35 cellular contexts compared by ENCODE assay signal in the genomic region with DNA sequence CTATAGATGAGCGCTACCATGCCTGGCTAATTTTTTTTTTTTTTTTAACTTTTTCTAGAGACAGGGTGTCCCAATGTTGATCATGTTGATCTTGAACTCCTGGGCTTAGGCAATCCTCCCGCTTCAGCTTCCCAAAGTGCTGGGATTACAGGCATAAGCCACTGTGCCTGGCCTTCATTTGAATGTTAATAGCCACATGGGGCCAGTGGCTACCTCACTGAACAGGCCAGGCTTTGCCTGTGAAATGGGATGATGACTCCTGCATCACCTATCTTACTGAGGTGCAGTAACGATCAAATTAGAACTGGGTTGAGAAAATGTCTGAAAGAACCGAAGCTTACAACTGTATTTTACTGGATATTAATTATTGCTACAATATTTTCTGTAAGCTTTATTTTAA.
"Had no signal": no experiment of that assay in that cellular context is flagged by ENCODE, and none has a peak within 500 bp of the region (broad histone marks: within the 10 kb centered on the region; RNA-seq: fewer than 3 reads in every experiment).

No MANE protein-coding gene starts in this region.

- FAIRE-seq: frontal cortex had no signal

- DNase-seq: activated CD4-positive, alpha-beta memory T cell treated with anti-CD3 and anti-CD28 coated beads for 36 hours; activated CD4-positive, alpha-beta T cell treated with anti-CD3 and anti-CD28 coated beads for 36 hours; activated CD4-positive, alpha-beta T cell treated with anti-CD3 and anti-CD28 coated beads, Interleukin-2, amount 10 ng/mL, durations not matched to agents 24 days and 14 days; activated CD4-positive, CD25-positive, alpha-beta regulatory T cell; activated CD4-positive, CD25-positive, alpha-beta regulatory T cell treated with anti-CD3 and anti-CD28 coated beads, Interleukin-2, amount 50 U/mL, for 72 hours; activated CD8-positive, alpha-beta memory T cell treated with anti-CD3 and anti-CD28 coated beads, Interleukin-2, amount 10 ng/mL, durations not matched to agents 7 days and 5 days; activated CD8-positive, alpha-beta memory T cell treated with anti-CD3 and anti-CD28 coated beads, Interleukin-2, amount 50 U/mL, for 4 hours; activated CD8-positive, alpha-beta T cell treated with anti-CD3 and anti-CD28 coated beads, Interleukin-2, amount 10 ng/mL, durations not matched to agents 7 days and 5 days; activated effector memory CD4-positive, alpha-beta T cell treated with anti-CD3 and anti-CD28 coated beads, Interleukin-2, amount 50 U/mL, for 16 hours; activated naive CD4-positive, alpha-beta T cell treated with anti-CD3 and anti-CD28 coated beads for 36 hours; activated naive CD8-positive, alpha-beta T cell treated with anti-CD3 and anti-CD28 coated beads for 36 hours; activated T-cell treated with anti-CD3 and anti-CD28 coated beads, Interleukin-2, amount 50 U/mL, for 1 hour; activated T-cell treated with anti-CD3 and anti-CD28 coated beads, Interleukin-2, amount 50 U/mL, for 48 hours; central memory CD4-positive, alpha-beta T cell; cerebellar nuclear complex; dorsolateral prefrontal cortex; effector memory CD4-positive, alpha-beta T cell; endodermal cell; foreskin fibroblast; head of caudate nucleus; T-helper 17 cell; T1000; WERI-Rb-1 had no signal

- H3K4me3 ChIP-seq: ascending aorta, breast epithelium, cardiac muscle cell, coronary artery, dorsolateral prefrontal cortex had no signal

- H3K4me1 Mint-ChIP-seq: activated CD4-positive, alpha-beta T cell treated with anti-CD3 and anti-CD28 coated beads for 36 hours; activated CD4-positive, alpha-beta T cell treated with anti-CD3 and anti-CD28 coated beads, Interleukin-2, amount 10 ng/mL, durations not matched to agents 24 days and 14 days; activated CD8-positive, alpha-beta memory T cell treated with anti-CD3 and anti-CD28 coated beads, Interleukin-2, amount 10 ng/mL, durations not matched to agents 7 days and 5 days; activated naive CD4-positive, alpha-beta T cell treated with anti-CD3 and anti-CD28 coated beads, Interleukin-2, amount 50 U/mL, for 24 hours; activated naive CD8-positive, alpha-beta T cell treated with anti-CD3 and anti-CD28 coated beads for 36 hours; T-helper 17 cell had no signal

- H3K9me3 Mint-ChIP-seq: activated CD4-positive, alpha-beta memory T cell treated with anti-CD3 and anti-CD28 coated beads for 36 hours; activated CD4-positive, alpha-beta T cell treated with anti-CD3 and anti-CD28 coated beads, Interleukin-2, amount 10 ng/mL, durations not matched to agents 24 days and 14 days; activated naive CD4-positive, alpha-beta T cell treated with anti-CD3 and anti-CD28 coated beads for 36 hours; activated naive CD8-positive, alpha-beta T cell treated with anti-CD3 and anti-CD28 coated beads for 36 hours; activated T-helper 1 cell treated with anti-CD3 and anti-CD28 coated beads, Interleukin-12 subunit alpha, Interleukin-12 subunit beta, Interleukin-2, Interleukin-4 antibody, amounts not matched to agents 30 ng/mL and 10 ng/mL and 1 ng/mL, durations not matched to agents 14 hours and 24 hours and 36 hours; activated T-helper 2 cell treated with anti-CD3 and anti-CD28 coated beads, Interferon-gamma antibody, Interleukin-2, Interleukin-4, amounts not matched to agents 10 μg/mL and 5 μg/mL and 100 μg/mL, durations not matched to agents 14 hours and 24 hours and 36 hours; brain; dendritic cell treated with granulocyte-macrophage colony-stimulating factor and Interleukin-4, amounts not matched to agents 40 ng/mL and 50 ng/mL, for 4 days; endodermal cell; T-helper 2 cell treated with Interferon-gamma antibody and Interleukin-4, amounts not matched to agents 5 μg/mL and 100 μg/mL, for 36 hours had no signal

- H3K27ac Mint-ChIP-seq: activated CD4-positive, alpha-beta memory T cell treated with anti-CD3 and anti-CD28 coated beads for 36 hours; activated CD4-positive, alpha-beta T cell treated with anti-CD3 and anti-CD28 coated beads for 36 hours; activated CD4-positive, alpha-beta T cell treated with anti-CD3 and anti-CD28 coated beads, Interleukin-2, amount 10 ng/mL, durations not matched to agents 24 days and 14 days; activated CD8-positive, alpha-beta memory T cell treated with anti-CD3 and anti-CD28 coated beads, Interleukin-2, amount 10 ng/mL, durations not matched to agents 7 days and 5 days; activated CD8-positive, alpha-beta T cell treated with anti-CD3 and anti-CD28 coated beads, Interleukin-2, amount 10 ng/mL, durations not matched to agents 7 days and 5 days; activated naive CD4-positive, alpha-beta T cell treated with anti-CD3 and anti-CD28 coated beads for 36 hours; activated naive CD4-positive, alpha-beta T cell treated with anti-CD3 and anti-CD28 coated beads, Interleukin-2, amount 50 U/mL, for 24 hours; activated naive CD8-positive, alpha-beta T cell treated with anti-CD3 and anti-CD28 coated beads for 36 hours; activated T-helper 1 cell treated with anti-CD3 and anti-CD28 coated beads, Interleukin-12 subunit alpha, Interleukin-12 subunit beta, Interleukin-2, Interleukin-4 antibody, amounts not matched to agents 30 ng/mL and 10 ng/mL and 1 ng/mL, durations not matched to agents 14 hours and 24 hours and 36 hours; activated T-helper 2 cell treated with anti-CD3 and anti-CD28 coated beads, Interferon-gamma antibody, Interleukin-2, Interleukin-4, amounts not matched to agents 10 μg/mL and 5 μg/mL and 100 μg/mL, durations not matched to agents 14 hours and 24 hours and 36 hours; dendritic cell treated with granulocyte-macrophage colony-stimulating factor and Interleukin-4, amounts not matched to agents 40 ng/mL and 50 ng/mL, for 4 days; endodermal cell; T-helper 17 cell; T-helper 2 cell treated with Interferon-gamma antibody and Interleukin-4, amounts not matched to agents 5 μg/mL and 100 μg/mL, for 36 hours had no signal

- H3K4me1 ChIP-seq: breast epithelium had no signal

- H3K36me3 ChIP-seq: ascending aorta, breast epithelium, cardiac muscle cell, WERI-Rb-1 had no signal

- H3K27ac ChIP-seq: ascending aorta, breast epithelium, cardiac muscle cell, WERI-Rb-1 had no signal

- ATAC-seq: activated CD4-positive, alpha-beta T cell treated with anti-CD3 and anti-CD28 coated beads for 36 hours; activated CD8-positive, alpha-beta memory T cell treated with anti-CD3 and anti-CD28 coated beads, Interleukin-2, amount 10 ng/mL, durations not matched to agents 7 days and 5 days; activated CD8-positive, alpha-beta T cell treated with anti-CD3 and anti-CD28 coated beads, Interleukin-2, amount 10 ng/mL, durations not matched to agents 7 days and 5 days; esophagus mucosa; T-helper 17 cell had no signal

- H3K36me3 Mint-ChIP-seq: activated CD4-positive, alpha-beta memory T cell treated with anti-CD3 and anti-CD28 coated beads for 36 hours; activated CD8-positive, alpha-beta memory T cell treated with anti-CD3 and anti-CD28 coated beads, Interleukin-2, amount 10 ng/mL, durations not matched to agents 7 days and 5 days; activated naive CD4-positive, alpha-beta T cell treated with anti-CD3 and anti-CD28 coated beads, Interleukin-2, amount 50 U/mL, for 24 hours; activated naive CD8-positive, alpha-beta T cell treated with anti-CD3 and anti-CD28 coated beads for 36 hours; brain had no signal

- H3K27me3 Mint-ChIP-seq: activated CD4-positive, alpha-beta memory T cell treated with anti-CD3 and anti-CD28 coated beads for 36 hours; activated CD8-positive, alpha-beta memory T cell treated with anti-CD3 and anti-CD28 coated beads, Interleukin-2, amount 10 ng/mL, durations not matched to agents 7 days and 5 days; activated naive CD4-positive, alpha-beta T cell treated with anti-CD3 and anti-CD28 coated beads, Interleukin-2, amount 50 U/mL, for 24 hours; activated naive CD8-positive, alpha-beta T cell treated with anti-CD3 and anti-CD28 coated beads for 36 hours; brain; dendritic cell treated with granulocyte-macrophage colony-stimulating factor and Interleukin-4, amounts not matched to agents 40 ng/mL and 50 ng/mL, for 4 days; T-helper 17 cell had no signal

- H3K4me3 Mint-ChIP-seq: activated CD4-positive, alpha-beta memory T cell treated with anti-CD3 and anti-CD28 coated beads for 36 hours; activated CD4-positive, alpha-beta T cell treated with anti-CD3 and anti-CD28 coated beads for 36 hours; activated CD4-positive, alpha-beta T cell treated with anti-CD3 and anti-CD28 coated beads, Interleukin-2, amount 10 ng/mL, durations not matched to agents 24 days and 14 days; activated CD8-positive, alpha-beta memory T cell treated with anti-CD3 and anti-CD28 coated beads, Interleukin-2, amount 10 ng/mL, durations not matched to agents 7 days and 5 days; activated CD8-positive, alpha-beta T cell treated with anti-CD3 and anti-CD28 coated beads, Interleukin-2, amount 10 ng/mL, durations not matched to agents 7 days and 5 days; activated naive CD4-positive, alpha-beta T cell treated with anti-CD3 and anti-CD28 coated beads for 36 hours; activated naive CD4-positive, alpha-beta T cell treated with anti-CD3 and anti-CD28 coated beads, Interleukin-2, amount 50 U/mL, for 24 hours; activated naive CD8-positive, alpha-beta T cell treated with anti-CD3 and anti-CD28 coated beads for 36 hours; activated T-helper 1 cell treated with anti-CD3 and anti-CD28 coated beads, Interleukin-12 subunit alpha, Interleukin-12 subunit beta, Interleukin-2, Interleukin-4 antibody, amounts not matched to agents 30 ng/mL and 10 ng/mL and 1 ng/mL, durations not matched to agents 14 hours and 24 hours and 36 hours; dendritic cell treated with granulocyte-macrophage colony-stimulating factor and Interleukin-4, amounts not matched to agents 40 ng/mL and 50 ng/mL, for 4 days; endodermal cell; T-helper 17 cell; T-helper 2 cell treated with Interferon-gamma antibody and Interleukin-4, amounts not matched to agents 5 μg/mL and 100 μg/mL, for 36 hours had no signal

- H3K27me3 ChIP-seq: ascending aorta, breast epithelium, cardiac muscle cell, dorsolateral prefrontal cortex had no signal
